ENCODE assay signal across 11 cellular contexts in the genomic region with DNA sequence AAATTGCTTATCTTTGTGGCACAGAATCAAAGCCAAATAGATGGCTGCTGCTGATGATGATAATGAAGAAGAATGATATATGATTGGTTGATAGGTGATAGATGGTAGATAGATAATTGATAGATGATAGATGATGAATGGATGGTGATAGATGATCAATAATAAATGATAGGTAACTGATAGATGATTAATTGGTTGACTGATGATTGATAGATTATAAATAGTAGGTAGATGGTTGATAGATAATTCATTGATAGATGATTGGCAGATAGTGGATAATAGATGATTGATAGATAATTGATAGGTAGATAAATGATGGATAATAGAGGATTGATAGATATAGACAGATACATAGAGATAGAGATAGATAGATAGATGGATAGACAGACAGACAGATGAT.
"Had no signal": no experiment of that assay in that cellular context is flagged by ENCODE, and none has a peak within 500 bp of the region (broad histone marks: within the 10 kb centered on the region; RNA-seq: fewer than 3 reads in every experiment).

No MANE protein-coding gene starts in this region.

- DNase-seq: GM23248, GOT3, H7, H9, HCEC 1CT, HFFc6 had no signal

- H3K9me3 ChIP-seq: HAP-1 had no signal

- FAIRE-seq: H1, H54 had no signal

- ATAC-seq: GM23338, HCT116 had no signal

- H3K4me2 ChIP-seq: GM23338 had no signal

- H3K9ac ChIP-seq: GM23248 had no signal

- H3K4me3 ChIP-seq: GM23248, GM23338, HAP-1 had no signal

- H3K4me1 ChIP-seq: HAP-1 had no signal

- H3K27ac ChIP-seq: GM23248 had no signal

- H2AFZ ChIP-seq: GM23248, GM23338 had no signal

- H3K36me3 ChIP-seq: HAP-1 had no signal
